In genomic region chr2:96156926-96157648, GRCh38 we compare ENCODE assay signal across 9 cellular contexts. TPM values are rescaled to one million over a fixed set of nuclear protein-coding genes. Genes with fewer than 3 reads are reported as not detected.
DNase-seq lines count a peak whose midpoint lies in the region; ATAC-seq and TF ChIP-seq lines count a peak whose summit lies in the region.
"Had no signal": no experiment of that assay in that cellular context is flagged by ENCODE, and none has a peak within 500 bp of the region (broad histone marks: within the 10 kb centered on the region; RNA-seq: fewer than 3 reads in every experiment).

No MANE protein-coding gene starts in this region.

- peaks cover 0 to 5% (median 0%) of the 10 kb centered on the region in 9 donors for H3K9me3 Mint-ChIP-seq in naive thymus-derived CD8-positive, alpha-beta T cell
- H3K9me3 Mint-ChIP-seq in MCF 10A (ENCODE audit: unreplicated experiment): no peaks in the 10 kb centered on the region

- peak overlapping the region; percentile 60; the same call in 1 of the 2 replicates for H3K4me2 ChIP-seq in KMS-11

- peaks cover 19% of the 10 kb centered on the region for H3K4me1 ChIP-seq in KMS-11 (ENCODE audit: low read depth, poor library complexity, severe bottlenecking)

- ATAC-seq in GM18867 (IDR thresholded peaks at IDR 0.05; ENCODE audit: unreplicated experiment) (peak; percentile 11), GM21619 (IDR thresholded peaks at IDR 0.05; ENCODE audit: unreplicated experiment) (peak; percentile 34)
- ATAC-seq in naive thymus-derived CD8-positive, alpha-beta T cell: no peak

- H3K27ac ChIP-seq in KMS-11: no peak overlapping the region
- H3K27ac ChIP-seq: SJSA1 had no signal

- H3K9ac ChIP-seq in KMS-11: no peak overlapping the region

- no peak overlapping the region for H3K4me3 ChIP-seq in KMS-11 (IDR thresholded peaks at IDR 0.05; ENCODE audit: insufficient read depth, low read depth, low read length)
- H3K4me3 ChIP-seq: SJSA1 had no signal

- no TSS peak for BruUV-seq in MCF 10A (replicated peaks; lab: Mats Ljungman, UMichigan)

- no peaks in the 10 kb centered on the region for H4K20me1 ChIP-seq in KMS-11 (ENCODE audit: insufficient read depth)

- no peaks in the 10 kb centered on the region for H3K27me3 ChIP-seq in KMS-11 (ENCODE audit: insufficient read depth, low read depth)

- TF ChIP-seq CTCF in KMS-11 (conservative IDR thresholded peaks at IDR 0.05; ENCODE audit: low read depth, low read length) (no peak), MCF 10A (IDR thresholded peaks at IDR 0.05; ENCODE audit: unreplicated experiment) (no peak)

- no peaks in the 10 kb centered on the region for H3K27me3 Mint-ChIP-seq in naive thymus-derived CD8-positive, alpha-beta T cell
- peaks cover 13% of the 10 kb centered on the region for H3K27me3 Mint-ChIP-seq in MCF 10A (ENCODE audit: insufficient read depth, unreplicated experiment)

- H3K27ac Mint-ChIP-seq in naive thymus-derived CD8-positive, alpha-beta T cell: peak overlapping the region; percentile 84 to 96 (median 91)
- H3K27ac Mint-ChIP-seq in MCF 10A (ENCODE audit: low read depth, unreplicated experiment): no peak overlapping the region

- CTCF ChIA-PET in MCF 10A (lab: Yijun Ruan, JAX): no interaction called here

- DNase-seq in naive thymus-derived CD8-positive, alpha-beta T cell: no peak
- DNase-seq in RPMI8226 (no peak), MCF 10A (ENCODE audit: unreplicated experiment) (no peak), cerebellum (ENCODE audit: low spot score) (no peak)

- POLR2A ChIA-PET in naive thymus-derived CD8-positive, alpha-beta T cell (lab: Charles Lee): interaction anchor here (0.9 to 15.0 kb wide), 2 partner anchors 12 to 381 kb away, joined by 3 to 373 read pairs; partner anchors contain the start of genes ASTL and DUSP2
- POLR2A ChIA-PET in MCF 10A (lab: Yijun Ruan, JAX): no interaction called here

- H3K36me3 ChIP-seq in KMS-11 (ENCODE audit: insufficient read depth): no peaks in the 10 kb centered on the region
- H3K36me3 ChIP-seq: SJSA1 had no signal

- H3K4me3 Mint-ChIP-seq in naive thymus-derived CD8-positive, alpha-beta T cell: peak overlapping the region; percentile 39 to 84 (median 69)
- H3K4me3 Mint-ChIP-seq in MCF 10A (ENCODE audit: unreplicated experiment): no peak overlapping the region

- intact Hi-C loops in MCF 10A (cut with micrococcal nuclease): no loop called here

- no peaks in the 10 kb centered on the region for H3K79me2 ChIP-seq in KMS-11 (ENCODE audit: insufficient read depth, low read depth)

- H2AFZ ChIP-seq in KMS-11 (ENCODE audit: low read depth): no peak overlapping the region

- H3K4me1 Mint-ChIP-seq in naive thymus-derived CD8-positive, alpha-beta T cell: peaks cover 48 to 84% (median 79%) of the 10 kb centered on the region in 4 donors
- H3K4me1 Mint-ChIP-seq in MCF 10A (ENCODE audit: insufficient read depth, unreplicated experiment): no peaks in the 10 kb centered on the region

- H3K36me3 Mint-ChIP-seq in naive thymus-derived CD8-positive, alpha-beta T cell: no peaks in the 10 kb centered on the region
- no peaks in the 10 kb centered on the region for H3K36me3 Mint-ChIP-seq in MCF 10A (ENCODE audit: insufficient read depth, unreplicated experiment)

RNA-seq across cellular contexts. Expression of gene DUSP2, which starts 11.8 kb away (rescaled TPM):
- 10 to 100 TPM; 31.5 to 36.5 TPM for total RNA-seq in naive thymus-derived CD8-positive, alpha-beta T cell
- polyA plus RNA-seq in naive thymus-derived CD8-positive, alpha-beta T cell: 100 to 1,000 TPM in 1 of 3 donors, 10 to 100 TPM in 2; 24.3 to 459 (median 60.7) TPM
- total RNA-seq in MCF 10A (2022): 1.3 and 3.3 TPM in 2 replicates
- 4.1 TPM for total RNA-seq in cerebellum

RNA-seq across cellular contexts. Expression of gene ASTL, which starts 18.8 kb away (rescaled TPM):
- total RNA-seq in naive thymus-derived CD8-positive, alpha-beta T cell: 1 to 10 TPM; 5.3 to 6.8 TPM
- under 1 TPM in 2 of 3 donors, not detected in 1; 0.50 to 0.64 TPM for polyA plus RNA-seq in naive thymus-derived CD8-positive, alpha-beta T cell
- total RNA-seq in MCF 10A (2022) (not detected in 2 replicates), cerebellum (not detected)
- total RNA-seq: liver, SJSA1 had no signal
- polyA plus RNA-seq: liver had no signal

RNA-seq across cellular contexts. Expression of gene ADRA2B, which starts 40.7 kb away (rescaled TPM):
- total RNA-seq in naive thymus-derived CD8-positive, alpha-beta T cell: under 1 TPM in 1 of 2 experiments, not detected in 1; 0.22 TPM
- polyA plus RNA-seq in naive thymus-derived CD8-positive, alpha-beta T cell: not detected
- total RNA-seq in MCF 10A (2022) (not detected in 2 replicates), cerebellum (not detected)
- total RNA-seq: SJSA1 had no signal

RNA-seq across cellular contexts. Expression of gene STARD7, which starts 51.5 kb away (rescaled TPM):
- 10 to 100 TPM; 87.5 to 99.3 TPM for total RNA-seq in naive thymus-derived CD8-positive, alpha-beta T cell
- 100 to 1,000 TPM; 114 to 143 (median 137) TPM for polyA plus RNA-seq in naive thymus-derived CD8-positive, alpha-beta T cell
- total RNA-seq in MCF 10A (2022): 84.1 and 105 TPM in 2 replicates
- total RNA-seq in cerebellum: 121 TPM

Comparison
In these comparisons a context has a peak if more than half of its experiments do, and no peak if none do; other contexts are left out.
1. ATAC-seq: peak in GM18867 (single experiment) and GM21619 (single experiment); none in naive thymus-derived CD8-positive, alpha-beta T cell (0 of 2).